Comparison of ENCODE assay signal across 9 cellular contexts in the genomic region with DNA sequence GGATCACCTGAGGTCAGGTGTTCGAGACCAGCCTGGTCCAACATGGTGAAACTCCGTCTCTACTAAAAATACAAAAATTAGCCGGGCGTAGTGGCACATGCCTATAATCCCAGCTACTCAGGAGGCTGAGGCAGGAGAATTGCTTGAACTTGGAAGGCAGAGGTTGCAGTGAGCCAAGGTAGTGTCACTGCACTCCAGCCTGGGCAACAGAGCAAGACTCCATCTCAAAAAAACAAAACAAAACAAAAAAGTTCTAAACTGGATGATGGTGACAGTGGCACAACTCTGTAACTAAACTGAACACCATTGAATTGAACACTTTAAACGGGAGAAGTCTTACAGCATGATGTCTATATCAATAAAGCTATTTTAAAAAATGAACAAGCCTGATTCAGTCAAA. TPM values are rescaled to one million over a fixed set of nuclear protein-coding genes. Genes with fewer than 3 reads are reported as not detected.
"Had no signal": no experiment of that assay in that cellular context is flagged by ENCODE, and none has a peak within 500 bp of the region (broad histone marks: within the 10 kb centered on the region; RNA-seq: fewer than 3 reads in every experiment).

No MANE protein-coding gene starts in this region.

RNA-seq across cellular contexts. Expression of gene PAOX, which starts 2.9 kb away (rescaled TPM):
- total RNA-seq: SJCRH30 had no signal

RNA-seq across cellular contexts. Expression of gene FUOM, which starts 18.4 kb away (rescaled TPM):
- total RNA-seq: SJCRH30 had no signal

RNA-seq across cellular contexts. Expression of gene PRAP1, which starts 29.0 kb away (rescaled TPM):
- total RNA-seq: activated CD4-positive, alpha-beta memory T cell treated with anti-CD3 and anti-CD28 coated beads for 36 hours; activated CD4-positive, alpha-beta T cell treated with anti-CD3 and anti-CD28 coated beads for 36 hours; dermis microvascular lymphatic vessel endothelial cell; esophagus squamous epithelium; left cardiac atrium; mononuclear cell; myocyte; SJCRH30; vagina had no signal
